In the genomic region with DNA sequence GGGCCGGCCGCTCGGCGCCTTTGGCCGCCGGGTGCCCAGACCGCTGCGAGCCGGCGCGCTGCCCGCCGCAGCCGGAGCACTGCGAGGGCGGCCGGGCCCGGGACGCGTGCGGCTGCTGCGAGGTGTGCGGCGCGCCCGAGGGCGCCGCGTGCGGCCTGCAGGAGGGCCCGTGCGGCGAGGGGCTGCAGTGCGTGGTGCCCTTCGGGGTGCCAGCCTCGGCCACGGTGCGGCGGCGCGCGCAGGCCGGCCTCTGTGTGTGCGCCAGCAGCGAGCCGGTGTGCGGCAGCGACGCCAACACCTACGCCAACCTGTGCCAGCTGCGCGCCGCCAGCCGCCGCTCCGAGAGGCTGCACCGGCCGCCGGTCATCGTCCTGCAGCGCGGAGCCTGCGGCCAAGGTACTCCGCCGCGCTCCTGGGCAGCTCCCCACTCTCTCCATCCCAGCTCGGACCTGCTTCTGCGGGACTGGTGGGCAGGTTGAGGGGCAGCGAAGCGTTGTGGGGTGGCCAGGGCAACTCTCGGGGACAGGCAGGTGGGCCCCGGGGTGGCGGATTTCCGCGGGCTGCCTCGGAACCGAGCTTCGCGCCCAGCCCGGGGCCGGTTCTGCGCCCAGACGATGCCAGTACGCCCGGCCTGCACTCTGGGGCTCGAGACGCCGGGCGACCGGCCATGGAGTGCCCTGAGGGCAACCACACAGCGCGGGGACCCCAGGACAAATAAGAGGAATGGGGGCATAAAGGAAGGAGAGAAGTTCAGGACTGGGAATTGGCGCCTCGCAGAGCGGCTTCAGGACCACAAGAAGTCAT, we compare ENCODE assay signal across 8 cellular contexts. TPM values are rescaled to one million over a fixed set of nuclear protein-coding genes. Genes with fewer than 3 reads are reported as not detected.
DNase-seq lines count a peak whose midpoint lies in the region; ATAC-seq, FAIRE-seq and TF ChIP-seq lines count a peak whose summit lies in the region.

No MANE protein-coding gene starts in this region.

- peak overlapping the region; percentile 88 to 96 for H3K27ac ChIP-seq in A549
- H3K27ac ChIP-seq in dorsolateral prefrontal cortex, result peak overlapping the region; percentile 9 to 95 (median 91)
- peak overlapping the region; percentile 35 to 74 (median 68) for H3K27ac ChIP-seq in upper lobe of left lung

- H3K4me3 ChIP-seq in A549 (peak overlapping the region; percentile 82), LNCaP clone FGC (ENCODE audit: low read depth, low read length) (peak overlapping the region; percentile 47), dorsolateral prefrontal cortex (peak overlapping the region; percentile 49 to 94 (median 84)), upper lobe of left lung (peak overlapping the region; percentile 52 to 88 (median 72))

- no peak for FAIRE-seq in A549 (lab: Jason Lieb, UNC)

- no peak for TF ChIP-seq EP300 in A549 (IDR thresholded peaks at IDR 0.05)
- TF ChIP-seq EP300 in upper lobe of left lung (IDR thresholded peaks at IDR 0.05), result no peak

- no peaks in the 10 kb centered on the region for H3K36me3 ChIP-seq in upper lobe of left lung

- no peaks in the 10 kb centered on the region for H3K9me3 Mint-ChIP-seq in stimulated activated memory B cell treated with anti-CD40 and anti-IgM and Interleukin-4, amounts not matched to agents 10 μg/mL and 1 μg/mL and 100 μg/mL, for 72 hours

- DNase-seq in A549 (ENCODE audit: low read depth in 1 of 2, low spot score in 1 of 2) (peak; percentile 22 to 47), LNCaP clone FGC (ENCODE audit: low read depth) (no peak), dorsolateral prefrontal cortex (peak in 1 of 10 donors; percentile 65), mesenteric fat pad (ENCODE audit: low spot score) (peak; percentile 89), upper lobe of left lung (peak; percentile 32 to 91), epidermal melanocyte (ENCODE audit: insufficient read length, low spot score) (no peak)

- no peak; the same call in 1 of the 2 replicates for TF ChIP-seq POLR2A in A549 (IDR thresholded peaks at IDR 0.05; ENCODE audit: low read length)
- no peak for TF ChIP-seq POLR2A in upper lobe of left lung (IDR thresholded peaks at IDR 0.05)

- POLR2A ChIA-PET in A549 (lab: Yijun Ruan, JAX), result no interaction called here

- intact Hi-C loops in dorsolateral prefrontal cortex (cut with DNase I), result loop anchor here (5.0 to 10.0 kb wide), 3 partner anchors 40 to 103 kb away; partner anchors contain the start of genes DMBT1 (in 1 of the 2) and PLEKHA1 (in 1 of the 2)

- H3K9me3 ChIP-seq in A549 (no peaks in the 10 kb centered on the region), upper lobe of left lung (no peaks in the 10 kb centered on the region)

- CTCF ChIA-PET in A549 (lab: Yijun Ruan, JAX), result interaction anchor here (1.1 to 1.3 kb wide), 2 partner anchors 9 to 20 kb away, joined by 3 read pairs; no protein-coding TSS in a partner anchor

- peaks cover 67% of the 10 kb centered on the region for H3K27me3 Mint-ChIP-seq in stimulated activated memory B cell treated with anti-CD40 and anti-IgM and Interleukin-4, amounts not matched to agents 10 μg/mL and 1 μg/mL and 100 μg/mL, for 72 hours

- no peaks in the 10 kb centered on the region for H3K36me3 Mint-ChIP-seq in stimulated activated memory B cell treated with anti-CD40 and anti-IgM and Interleukin-4, amounts not matched to agents 10 μg/mL and 1 μg/mL and 100 μg/mL, for 72 hours

- ATAC-seq in A549 (peak; percentile 73 to 80), upper lobe of left lung (ENCODE audit: low FRiP score in 2 of 2) (peak; percentile 31 to 34), HG03521 (IDR thresholded peaks at IDR 0.05; ENCODE audit: unreplicated experiment) (no peak)
- ATAC-seq in stimulated activated memory B cell treated with anti-CD40 and anti-IgM and Interleukin-4, amounts not matched to agents 10 μg/mL and 1 μg/mL and 100 μg/mL, for 72 hours, result no peak

- TF ChIP-seq CTCF in A549 (IDR thresholded peaks at IDR 0.05) (0 out of 3 replicates have a peak, but pooled peaks have one; percentile 5), LNCaP clone FGC (IDR thresholded peaks at IDR 0.05; ENCODE audit: control insufficient read depth, extremely low read depth, insufficient read depth) (no peak), dorsolateral prefrontal cortex (IDR thresholded peaks at IDR 0.05 in 54 of 56, conservative IDR thresholded peaks at IDR 0.05 in 2 of 56; ENCODE audit: low read depth in 1 of 56, partially characterized antibody in 56 of 56) (no peak), upper lobe of left lung (IDR thresholded peaks at IDR 0.05) (peak in 3 of 6 experiments; percentile 12 to 38 (median 15))

- WGBS in A549 (ENCODE audit: missing lambda C conversion rate), result 15% methylated on average over 44 of the region's 95 CpGs
- WGBS in upper lobe of left lung, 2 donors, result 0 to 3% methylated on average over 5 to 36 of the region's 95 CpGs

- H3K27me3 ChIP-seq in dorsolateral prefrontal cortex (no peaks in the 10 kb centered on the region), upper lobe of left lung (peaks cover 0 to 18% (median 0%) of the 10 kb centered on the region in 4 donors)

- peaks cover 8% of the 10 kb centered on the region for H3K4me1 Mint-ChIP-seq in stimulated activated memory B cell treated with anti-CD40 and anti-IgM and Interleukin-4, amounts not matched to agents 10 μg/mL and 1 μg/mL and 100 μg/mL, for 72 hours

- peaks cover 8% of the 10 kb centered on the region; the same call in 2 of the 3 replicates for H3K4me1 ChIP-seq in A549
- H3K4me1 ChIP-seq in upper lobe of left lung, result peaks cover 13 to 39% (median 21%) of the 10 kb centered on the region in 4 donors

- H3K4me2 ChIP-seq in A549, result peak overlapping the region; percentile 100

- no peak for TF ChIP-seq RAD21 in A549 (conservative IDR thresholded peaks at IDR 0.05 in 1 of 2, IDR thresholded peaks at IDR 0.05 in 1 of 2)

- no peak overlapping the region for H3K4me3 Mint-ChIP-seq in stimulated activated memory B cell treated with anti-CD40 and anti-IgM and Interleukin-4, amounts not matched to agents 10 μg/mL and 1 μg/mL and 100 μg/mL, for 72 hours

- H3K27ac Mint-ChIP-seq in stimulated activated memory B cell treated with anti-CD40 and anti-IgM and Interleukin-4, amounts not matched to agents 10 μg/mL and 1 μg/mL and 100 μg/mL, for 72 hours, result no peak overlapping the region

TF ChIP-seq in A549, 52 proteins besides CTCF, POLR2A, EP300 and RAD21:
- TF ChIP-seq, protein P1, sequence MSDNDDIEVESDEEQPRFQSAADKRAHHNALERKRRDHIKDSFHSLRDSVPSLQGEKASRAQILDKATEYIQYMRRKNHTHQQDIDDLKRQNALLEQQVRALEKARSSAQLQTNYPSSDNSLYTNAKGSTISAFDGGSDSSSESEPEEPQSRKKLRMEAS (IDR thresholded peaks at IDR 0.05), result peak; percentile 43; the same call in 1 of the 2 replicates
- no peak for TF ChIP-seq RARB (CRISPR knock-in tag; IDR thresholded peaks at IDR 0.05)
- no peak for TF ChIP-seq MYC (IDR thresholded peaks at IDR 0.05; ENCODE audit: borderline replicate concordance, low read length)

RNA-seq across cellular contexts. Expression of gene HTRA1, which starts 0.6 kb away (rescaled TPM):
- polyA plus RNA-seq in A549 (2011; rRNA removed), result 65.6 and 92.3 TPM in 2 replicates
- polyA plus RNA-seq in A549 (2012; cell fraction: cytosol; rRNA removed), result 20.2 and 25.5 TPM in 2 replicates
- polyA plus RNA-seq in A549 (2012; cell fraction: nucleus; rRNA removed), result 17.3 and 28.3 TPM in 2 replicates
- polyA plus RNA-seq in A549 (2017; fragmentation: RNase III; extraction: RNeasy Plus Mini Kit Qiagen cat#74134 plus additional on column Dnase treatment), result 31.9 to 51.5 TPM (median 50.7 TPM) in 3 replicates
- 19.0 and 20.6 TPM in 2 replicates for polyA minus RNA-seq in A549 (2011; rRNA and poly(A)+ RNA removed)
- 100 to 1,000 TPM; 154 to 492 (median 263) TPM for total RNA-seq in dorsolateral prefrontal cortex
- 191 TPM for total RNA-seq in mesenteric fat pad
- total RNA-seq in upper lobe of left lung, result 10 to 100 TPM; 20.7 to 72.8 (median 36.2) TPM

RNA-seq across cellular contexts. Expression of gene ARMS2, which starts 7.5 kb away (rescaled TPM):
- polyA plus RNA-seq in A549 (2011; rRNA removed), result not detected in 2 replicates
- polyA plus RNA-seq in A549 (2012; cell fraction: cytosol; rRNA removed), result 0.05 TPM in 1 of 2 replicates, not detected in the other
- polyA plus RNA-seq in A549 (2012; cell fraction: nucleus; rRNA removed), result not detected in 2 replicates
- not detected in 3 replicates for polyA plus RNA-seq in A549 (2017; fragmentation: RNase III; extraction: RNeasy Plus Mini Kit Qiagen cat#74134 plus additional on column Dnase treatment)
- not detected in 2 replicates for polyA minus RNA-seq in A549 (2011; rRNA and poly(A)+ RNA removed)
- total RNA-seq in dorsolateral prefrontal cortex, result 1 to 10 TPM in 1 of 120 experiments, under 1 TPM in 8, not detected in 111; 0.63 to 2.1 (median 0.83) TPM
- 0.42 TPM for total RNA-seq in mesenteric fat pad
- total RNA-seq in upper lobe of left lung, result not detected

Comparison
In these comparisons a context has a peak if more than half of its experiments do, and no peak if none do; other contexts are left out.
1. ATAC-seq: peak in A549 (2 of 2) and upper lobe of left lung (2 of 2); none in stimulated activated memory B cell treated with anti-CD40 and anti-IgM and Interleukin-4, amounts not matched to agents 10 μg/mL and 1 μg/mL and 100 μg/mL, for 72 hours (single experiment) and HG03521 (single experiment).
2. DNase-seq: peak in A549 (2 of 2), mesenteric fat pad (single experiment) and upper lobe of left lung (2 of 2); none in LNCaP clone FGC (single experiment) and epidermal melanocyte (single experiment).
3. Peak in every context shown above with its lines, with median percentiles within 50 percentile points of each other: H3K27ac ChIP-seq and H3K4me3 ChIP-seq.